7 cellular contexts compared by ENCODE assay signal in genomic region chr15:44443515-44443914, GRCh38.
"Had no signal": no experiment of that assay in that cellular context is flagged by ENCODE, and none has a peak within 500 bp of the region (broad histone marks: within the 10 kb centered on the region; RNA-seq: fewer than 3 reads in every experiment).

No MANE protein-coding gene starts in this region.

- H3K9me3 Mint-ChIP-seq: IgD-negative memory B cell had no signal

- H3K4me3 ChIP-seq: K562 had no signal

- DNase-seq: IMR-90, KBM-7, KG1 had no signal

- ATAC-seq: HepG2, K562 had no signal

- H3K27me3 Mint-ChIP-seq: IgD-negative memory B cell had no signal

- H3K4me3 Mint-ChIP-seq: IgD-negative memory B cell had no signal

- H3K27ac ChIP-seq: HL-60 had no signal
